In the genomic region with DNA sequence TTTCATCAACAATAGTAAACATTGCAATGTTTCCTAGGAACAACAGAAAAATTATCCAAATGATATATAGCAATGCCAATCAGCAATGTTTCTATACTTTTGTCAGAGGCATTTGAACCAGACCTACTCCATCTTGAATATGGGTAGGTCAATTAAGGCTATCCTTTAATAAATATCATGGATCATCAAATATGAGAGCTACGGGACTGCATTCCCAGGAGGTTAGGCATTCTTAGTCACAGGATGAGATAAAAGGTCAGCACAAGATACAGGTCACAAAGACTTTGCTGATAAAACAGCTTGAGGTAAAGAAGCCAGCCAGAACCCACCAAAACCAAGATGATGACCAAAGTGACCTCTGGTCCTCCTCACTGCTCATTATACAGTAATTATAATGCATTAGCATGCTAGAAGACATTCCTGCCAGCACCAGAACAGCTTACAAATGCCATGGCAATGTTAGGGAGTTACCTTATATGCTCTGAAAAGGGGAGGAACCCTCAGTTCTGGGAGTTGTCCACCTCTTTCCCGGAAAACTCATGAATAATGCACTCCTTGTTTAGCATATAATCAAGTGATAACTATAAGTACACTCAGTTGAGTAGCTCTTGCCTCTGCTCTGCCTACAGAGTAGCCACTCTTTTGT, we compare ENCODE assay signal across 21 cellular contexts. TPM values are rescaled to one million over a fixed set of nuclear protein-coding genes. Genes with fewer than 3 reads are reported as not detected.
DNase-seq lines count a peak whose midpoint lies in the region; ATAC-seq, FAIRE-seq and TF ChIP-seq lines count a peak whose summit lies in the region.
"Had no signal": no experiment of that assay in that cellular context is flagged by ENCODE, and none has a peak within 500 bp of the region (broad histone marks: within the 10 kb centered on the region; RNA-seq: fewer than 3 reads in every experiment).

No MANE protein-coding gene starts in this region.

- TF ChIP-seq POLR2A in spleen (IDR thresholded peaks at IDR 0.05) (no peak), H54 (IDR thresholded peaks at IDR 0.05; ENCODE audit: low read depth, low read length) (no peak)

- no peaks in the 10 kb centered on the region for H3F3A ChIP-seq in Loucy (ENCODE audit: low read depth)

- no peak for FAIRE-seq in H54 (lab: Jason Lieb, UNC)
- FAIRE-seq: colon, TTC549 had no signal

- H3K4me3 ChIP-seq in Loucy (ENCODE audit: low read length, poor library complexity, severe bottlenecking) (no peak overlapping the region), hepatocyte (no peak overlapping the region), spleen (no peak overlapping the region)
- H3K4me3 ChIP-seq: BLaER1, GM23338, SJSA1, uterus had no signal

- H2AFZ ChIP-seq in Loucy (ENCODE audit: low read length) (peak overlapping the region; percentile 15; the same call in 1 of the 2 replicates), hepatocyte (no peak overlapping the region)
- H2AFZ ChIP-seq: GM23338 had no signal

- no peaks in the 10 kb centered on the region for H3K27me3 ChIP-seq in Loucy (ENCODE audit: insufficient read depth, low read length, poor library complexity, severe bottlenecking)
- no peaks in the 10 kb centered on the region for H3K27me3 ChIP-seq in hepatocyte
- H3K27me3 ChIP-seq in spleen (replicated peaks in 1 of 7) = no peaks in the 10 kb centered on the region
- H3K27me3 ChIP-seq: SJSA1, uterus had no signal

- TF ChIP-seq CTCF in Loucy (conservative IDR thresholded peaks at IDR 0.05; ENCODE audit: low read length) = no peak
- no peak for TF ChIP-seq CTCF in hepatocyte (IDR thresholded peaks at IDR 0.05; ENCODE audit: poor library complexity)
- no peak for TF ChIP-seq CTCF in spleen (IDR thresholded peaks at IDR 0.05 in 8 of 11, conservative IDR thresholded peaks at IDR 0.05 in 3 of 11)

- H3K9me3 ChIP-seq in Loucy (ENCODE audit: insufficient read depth, low read depth, low read length) = no peaks in the 10 kb centered on the region
- no peaks in the 10 kb centered on the region for H3K9me3 ChIP-seq in hepatocyte (ENCODE audit: low read depth)
- no peaks in the 10 kb centered on the region for H3K9me3 ChIP-seq in spleen
- H3K9me3 ChIP-seq: BLaER1, SJSA1, uterus had no signal

- H3K4me1 ChIP-seq in Loucy (ENCODE audit: insufficient read depth, low read length, poor library complexity, severe bottlenecking) = no peaks in the 10 kb centered on the region
- H3K4me1 ChIP-seq in hepatocyte (ENCODE audit: insufficient read depth) = peaks cover 32% of the 10 kb centered on the region
- H3K4me1 ChIP-seq in spleen = peaks cover 7 to 62% (median 46%) of the 10 kb centered on the region in 6 donors

- H3K36me3 ChIP-seq in Loucy (ENCODE audit: insufficient read depth, low read length) = no peaks in the 10 kb centered on the region
- no peaks in the 10 kb centered on the region for H3K36me3 ChIP-seq in hepatocyte (replicated peaks; ENCODE audit: insufficient read depth, low read depth)
- H3K36me3 ChIP-seq in spleen = no peaks in the 10 kb centered on the region
- H3K36me3 ChIP-seq: BLaER1, SJSA1, uterus had no signal

- intact Hi-C loops in spleen (cut with DNase I; ENCODE audit: low total_unique reads) = loop anchor here (10.0 kb wide), 1 partner anchor 45 kb away; no protein-coding TSS in a partner anchor

- H4K20me1 ChIP-seq in Loucy (ENCODE audit: insufficient read depth, low read length, poor library complexity, severe bottlenecking) (no peaks in the 10 kb centered on the region), hepatocyte (ENCODE audit: insufficient read depth, poor library complexity, severe bottlenecking) (no peaks in the 10 kb centered on the region)
- H4K20me1 ChIP-seq: BLaER1 had no signal

- H3K9me2 ChIP-seq in Loucy (replicated peaks; ENCODE audit: low read depth, low read length) (no peaks in the 10 kb centered on the region), hepatocyte (replicated peaks; ENCODE audit: insufficient read depth) (no peaks in the 10 kb centered on the region)

- CTCF ChIA-PET in activated CD8-positive, alpha-beta T cell treated with anti-CD3 and anti-CD28 coated beads, Interleukin-2, amount 10 ng/mL, durations not matched to agents 7 days and 5 days (lab: Charles Lee) = interaction anchor here (0.7 to 2.8 kb wide), 4 partner anchors 8 to 69 kb away, joined by 3 to 14 read pairs (median 4); no protein-coding TSS in a partner anchor

- no peaks in the 10 kb centered on the region for H3K36me3 Mint-ChIP-seq in activated CD8-positive, alpha-beta T cell treated with anti-CD3 and anti-CD28 coated beads, Interleukin-2, amount 10 ng/mL, durations not matched to agents 7 days and 5 days (ENCODE audit: low read depth)
- H3K36me3 Mint-ChIP-seq: stimulated activated memory B cell treated with anti-CD40 and anti-IgM and Interleukin-4, amounts not matched to agents 10 μg/mL and 1 μg/mL and 100 μg/mL, for 72 hours had no signal

- no peak overlapping the region for H3K27ac Mint-ChIP-seq in activated CD8-positive, alpha-beta T cell treated with anti-CD3 and anti-CD28 coated beads, Interleukin-2, amount 10 ng/mL, durations not matched to agents 7 days and 5 days
- H3K27ac Mint-ChIP-seq: activated T-helper 2 cell treated with anti-CD3 and anti-CD28 coated beads, Interferon-gamma antibody, Interleukin-2, Interleukin-4, amounts not matched to agents 10 μg/mL and 5 μg/mL and 100 μg/mL, durations not matched to agents 14 hours and 24 hours and 36 hours; GM23338; stimulated activated memory B cell treated with anti-CD40 and anti-IgM and Interleukin-4, amounts not matched to agents 10 μg/mL and 1 μg/mL and 100 μg/mL, for 72 hours had no signal

- H3K4me2 ChIP-seq in Loucy (ENCODE audit: low read depth, low read length, poor library complexity, severe bottlenecking) = no peak overlapping the region
- no peak overlapping the region for H3K4me2 ChIP-seq in hepatocyte
- H3K4me2 ChIP-seq: BLaER1, GM23338 had no signal

- DNase-seq in astrocyte of the hippocampus (ENCODE audit: low read depth, low spot score) (peak; percentile 92), hepatocyte (ENCODE audit: low spot score) (no peak), spleen (no peak), H54 (ENCODE audit: insufficient read length, low spot score) (no peak)
- DNase-seq in activated CD4-positive, alpha-beta T cell treated with anti-CD3 and anti-CD28 coated beads, Interleukin-2, amount 50 U/mL, for 4 hours = no peak
- DNase-seq in activated CD8-positive, alpha-beta T cell treated with anti-CD3 and anti-CD28 coated beads, Interleukin-2, amount 10 ng/mL, durations not matched to agents 7 days and 5 days = no peak
- DNase-seq: amygdala; DMS79 treated with DMSO at 0.1 percent for 48 hours; IMR-90; NCI-H1092 treated with DMSO at 0.1 percent for 48 hours; NCI-H2171; NK-92 treated with Interleukin-12 subunit alpha and Interleukin-12 subunit beta, amount 100 ng/mL, for 24 hours; uterus had no signal

- H3K27ac ChIP-seq in hepatocyte (peak overlapping the region; percentile 44), spleen (peak overlapping the region in 5 of 8 donors; percentile 69 to 81 (median 78))
- H3K27ac ChIP-seq: BLaER1, SJSA1 had no signal

- H3K9me3 Mint-ChIP-seq in activated CD8-positive, alpha-beta T cell treated with anti-CD3 and anti-CD28 coated beads, Interleukin-2, amount 10 ng/mL, durations not matched to agents 7 days and 5 days (ENCODE audit: insufficient read depth) = no peaks in the 10 kb centered on the region
- H3K9me3 Mint-ChIP-seq: activated T-helper 2 cell treated with anti-CD3 and anti-CD28 coated beads, Interferon-gamma antibody, Interleukin-2, Interleukin-4, amounts not matched to agents 10 μg/mL and 5 μg/mL and 100 μg/mL, durations not matched to agents 14 hours and 24 hours and 36 hours; GM23338; stimulated activated memory B cell treated with anti-CD40 and anti-IgM and Interleukin-4, amounts not matched to agents 10 μg/mL and 1 μg/mL and 100 μg/mL, for 72 hours had no signal

- no peaks in the 10 kb centered on the region for H3K4me1 Mint-ChIP-seq in activated CD8-positive, alpha-beta T cell treated with anti-CD3 and anti-CD28 coated beads, Interleukin-2, amount 10 ng/mL, durations not matched to agents 7 days and 5 days (ENCODE audit: low read depth)
- H3K4me1 Mint-ChIP-seq: stimulated activated memory B cell treated with anti-CD40 and anti-IgM and Interleukin-4, amounts not matched to agents 10 μg/mL and 1 μg/mL and 100 μg/mL, for 72 hours had no signal

- POLR2A ChIA-PET in activated CD8-positive, alpha-beta T cell treated with anti-CD3 and anti-CD28 coated beads, Interleukin-2, amount 10 ng/mL, durations not matched to agents 7 days and 5 days (lab: Charles Lee) = interaction anchor here (0.7 to 1.2 kb wide), 2 partner anchors 10 to 23 kb away, joined by 3 to 4 read pairs; no protein-coding TSS in a partner anchor

- no peaks in the 10 kb centered on the region for H3K79me2 ChIP-seq in Loucy (ENCODE audit: insufficient read depth, low read length)
- no peaks in the 10 kb centered on the region for H3K79me2 ChIP-seq in hepatocyte

- peaks cover 28% of the 10 kb centered on the region for H3K27me3 Mint-ChIP-seq in activated CD8-positive, alpha-beta T cell treated with anti-CD3 and anti-CD28 coated beads, Interleukin-2, amount 10 ng/mL, durations not matched to agents 7 days and 5 days (ENCODE audit: low read depth)

- no peak overlapping the region for H3K9ac ChIP-seq in Loucy (ENCODE audit: low read depth, low read length, poor library complexity, severe bottlenecking)
- H3K9ac ChIP-seq: BLaER1 had no signal

- H3K4me3 Mint-ChIP-seq in activated CD8-positive, alpha-beta T cell treated with anti-CD3 and anti-CD28 coated beads, Interleukin-2, amount 10 ng/mL, durations not matched to agents 7 days and 5 days = no peak overlapping the region
- H3K4me3 Mint-ChIP-seq: GM23338; stimulated activated memory B cell treated with anti-CD40 and anti-IgM and Interleukin-4, amounts not matched to agents 10 μg/mL and 1 μg/mL and 100 μg/mL, for 72 hours had no signal

- no peak for ATAC-seq in activated CD8-positive, alpha-beta T cell treated with anti-CD3 and anti-CD28 coated beads, Interleukin-2, amount 10 ng/mL, durations not matched to agents 7 days and 5 days
- ATAC-seq: GM23338; stimulated activated memory B cell treated with anti-CD40 and anti-IgM and Interleukin-4, amounts not matched to agents 10 μg/mL and 1 μg/mL and 100 μg/mL, for 72 hours had no signal

- WGBS in hepatocyte (ENCODE audit: low lambda C conversion rate, missing lambda C conversion rate) = 58% methylated on average over 2 of the region's 2 CpGs
- 67 to 82% (median 73%) methylated on average over 2 of the region's 2 CpGs for WGBS in spleen, 5 donors

RNA-seq across cellular contexts. Expression of gene SERPINB6, which starts 8.6 kb away (rescaled TPM):
- 77.7 and 87.9 TPM in 2 replicates for total RNA-seq in hepatocyte
- 109 and 117 TPM in 2 replicates for polyA plus RNA-seq in hepatocyte
- 100 to 1,000 TPM; 145 to 222 (median 188) TPM for total RNA-seq in spleen
- 100 to 1,000 TPM; 111 to 256 (median 193) TPM for polyA plus RNA-seq in spleen
- total RNA-seq in activated CD8-positive, alpha-beta T cell treated with anti-CD3 and anti-CD28 coated beads, Interleukin-2, amount 10 ng/mL, durations not matched to agents 7 days and 5 days = 10 to 100 TPM; 51.0 to 52.8 TPM

RNA-seq across cellular contexts. Expression of gene NQO2, which starts 19.8 kb away (rescaled TPM):
- 22.5 and 23.4 TPM in 2 replicates for total RNA-seq in hepatocyte
- 28.6 and 38.5 TPM in 2 replicates for polyA plus RNA-seq in hepatocyte
- total RNA-seq in spleen = 10 to 100 TPM; 21.3 to 55.1 (median 37.2) TPM
- polyA plus RNA-seq in spleen = 10 to 100 TPM; 16.3 to 26.0 (median 17.0) TPM
- total RNA-seq in activated CD8-positive, alpha-beta T cell treated with anti-CD3 and anti-CD28 coated beads, Interleukin-2, amount 10 ng/mL, durations not matched to agents 7 days and 5 days = 10 to 100 TPM; 21.2 to 21.4 TPM
